In genomic region chr1:173868266-173869107, GRCh38 we compare ENCODE assay signal across 8 cellular contexts. TPM values are rescaled to one million over a fixed set of nuclear protein-coding genes. Genes with fewer than 3 reads are reported as not detected.
DNase-seq lines count a peak whose midpoint lies in the region; ATAC-seq and TF ChIP-seq lines count a peak whose summit lies in the region.

TSS of gene ZBTB37 (plus strand) at chr1:173868380. CDS start at chr1:173870226, 1,846 bp downstream.

- POLR2A ChIA-PET in BJ (lab: Charles Lee), result interaction anchor here (0.6 to 0.7 kb wide), 5 partner anchors 242 to 940 kb away, joined by 3 to 4 read pairs (median 3); no protein-coding TSS in a partner anchor

- peak; percentile 62 for ATAC-seq in GM19397 (IDR thresholded peaks at IDR 0.05; ENCODE audit: unreplicated experiment)
- peak; percentile 45 for ATAC-seq in HG03521 (IDR thresholded peaks at IDR 0.05; ENCODE audit: unreplicated experiment)

- no peak for DNase-seq in BJ (ENCODE audit: low read depth)
- DNase-seq in NCI-H748 (lab: John Stamatoyannopoulos, UW; ENCODE audit: unreplicated experiment), result peak; percentile 89
- DNase-seq in activated CD4-positive, alpha-beta T cell treated with anti-CD3 and anti-CD28 coated beads, Interleukin-2, amount 50 U/mL, for 24 hours (ENCODE audit: low read depth in 1 of 2, low spot score in 1 of 2), result peak; percentile 91 to 94
- DNase-seq in dermis microvascular lymphatic vessel endothelial cell (ENCODE audit: low read depth in 2 of 2), result peak; percentile 78 to 82
- peak; percentile 46 to 89 for DNase-seq in lung microvascular endothelial cell (ENCODE audit: low read depth in 2 of 2)
- DNase-seq in stimulated activated CD4-positive, alpha-beta T cell treated with anti-CD3 and anti-CD28 coated beads, TNF-alpha, amount 100 ng/mL, for 48 hours (ENCODE audit: low read depth in 3 of 3), result peak; percentile 88 to 95 (median 90)

- no peaks in the 10 kb centered on the region for H3K27me3 ChIP-seq in BJ (ENCODE audit: control insufficient read depth, insufficient read depth, low read length)

- CTCF ChIA-PET in BJ (lab: Yijun Ruan, JAX), result interaction anchor here (0.7 kb wide), 2 partner anchors 570 to 1125 kb away, joined by 3 read pairs; no protein-coding TSS in a partner anchor

- TF ChIP-seq CTCF in BJ (IDR thresholded peaks at IDR 0.05; ENCODE audit: insufficient read depth, low read depth, low read length), result no peak

- peaks cover 5% of the 10 kb centered on the region for H3K36me3 ChIP-seq in BJ (ENCODE audit: control insufficient read depth, insufficient read depth, low read length)

- peak within 1 kb of the TSS; percentile 65 for H3K4me3 ChIP-seq in BJ (ENCODE audit: low read depth, low read length)

RNA-seq across cellular contexts. Expression of gene ZBTB37, which starts in this region (rescaled TPM):
- 1.8 and 2.1 TPM in 2 replicates for polyA plus RNA-seq in BJ (2011; rRNA removed)
- 5.1 and 7.2 TPM in 2 replicates for polyA minus RNA-seq in BJ (2011; rRNA and poly(A)+ RNA removed)
- total RNA-seq in dermis microvascular lymphatic vessel endothelial cell (2.1 and 3.2 TPM in 2 replicates), lung microvascular endothelial cell (2.2 and 4.4 TPM in 2 replicates)
